ENCODE assay signal across 8 cellular contexts in the genomic region with DNA sequence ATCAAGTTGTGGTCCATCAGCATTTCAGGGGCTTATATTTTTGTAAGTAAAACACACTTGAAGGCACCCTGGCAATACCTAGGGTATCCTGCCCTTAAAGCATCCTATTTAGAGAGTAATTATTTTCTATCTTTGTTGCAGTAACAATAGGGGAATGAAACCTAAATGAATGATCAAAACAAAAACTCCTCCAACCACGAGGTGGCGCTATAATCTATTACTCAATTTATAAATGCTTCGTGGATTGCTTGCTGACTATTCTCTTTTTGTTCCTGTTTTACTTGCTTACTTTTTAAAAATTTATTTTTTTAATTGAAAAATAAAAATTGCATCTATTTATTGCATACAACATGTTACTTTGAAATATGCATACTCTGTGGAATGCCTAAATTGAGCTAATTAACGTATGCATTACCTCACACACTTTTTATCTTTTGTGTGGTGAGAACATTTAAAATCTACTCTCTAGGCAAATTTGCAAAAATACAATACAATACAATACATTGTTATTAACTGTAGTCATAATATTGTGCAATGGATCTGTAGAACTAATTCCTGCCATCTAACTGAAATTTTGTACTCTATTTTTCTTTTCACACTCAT.
DNase-seq lines count a peak whose midpoint lies in the region; ATAC-seq, FAIRE-seq and TF ChIP-seq lines count a peak whose summit lies in the region.

No MANE protein-coding gene starts in this region.

- in situ Hi-C loops in SK-MEL-5 (cut with HindIII; ENCODE audit: low pct_unique_long_range_greater_than_20kb, low sequenced_read_pairs), result no loop called here

- no peak for TF ChIP-seq EP300 in Ishikawa (IDR thresholded peaks at IDR 0.05; ENCODE audit: borderline replicate concordance)

- TF ChIP-seq RAD21 in Ishikawa (IDR thresholded peaks at IDR 0.05; ENCODE audit: low read depth), result peak; percentile 46

- DNase-seq in NOMO-1 treated with DMSO at 0.1 percent for 48 hours (lab: John Stamatoyannopoulos, UW; ENCODE audit: unreplicated experiment), result peak; percentile 56
- DNase-seq in NOMO-1 treated with dmso at 0.1 percent for 144 hours (lab: John Stamatoyannopoulos, UW; ENCODE audit: unreplicated experiment), result no peak
- peak; percentile 70 for DNase-seq in SK-MEL-5 (ENCODE audit: low read depth, low spot score)
- peak; percentile 14 to 26 for DNase-seq in frontal cortex (ENCODE audit: low spot score in 2 of 2)
- DNase-seq in stimulated activated CD8-positive, alpha-beta memory T cell treated with anti-CD3 and anti-CD28 coated beads, Interleukin-4, amount 100 ng/mL, for 48 hours, result peak; percentile 54
- no peak for DNase-seq in HEK293T (ENCODE audit: extremely low spot score)

- POLR2A ChIA-PET in HEK293T (lab: Yijun Ruan, JAX), result interaction anchor here (2.2 kb wide), 1 partner anchor 147 kb away, joined by 5 read pairs; the partner anchor contains the start of gene BMPER

- no peak for ATAC-seq in HG02981 (IDR thresholded peaks at IDR 0.05; ENCODE audit: unreplicated experiment)

- CTCF ChIA-PET in HEK293T (lab: Yijun Ruan, JAX), result interaction anchor here (0.8 kb wide), 1 partner anchor 8 kb away, joined by 4 read pairs; no protein-coding TSS in a partner anchor

- peak; percentile 97 for FAIRE-seq in frontal cortex (lab: Jason Lieb, UNC)

TF ChIP-seq in Ishikawa, 13 proteins besides CTCF, POLR2A, EP300 and RAD21:
- no peak for TF ChIP-seq TEAD4 (IDR thresholded peaks at IDR 0.05)
- TF ChIP-seq EGR1 (IDR thresholded peaks at IDR 0.05), result no peak
- TF ChIP-seq, protein P1, sequence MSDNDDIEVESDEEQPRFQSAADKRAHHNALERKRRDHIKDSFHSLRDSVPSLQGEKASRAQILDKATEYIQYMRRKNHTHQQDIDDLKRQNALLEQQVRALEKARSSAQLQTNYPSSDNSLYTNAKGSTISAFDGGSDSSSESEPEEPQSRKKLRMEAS (IDR thresholded peaks at IDR 0.05), result no peak
- no peak for TF ChIP-seq TAF1 (IDR thresholded peaks at IDR 0.05; ENCODE audit: low read depth)
- TF ChIP-seq REST (IDR thresholded peaks at IDR 0.05; ENCODE audit: low read depth), result no peak
- TF ChIP-seq CEBPB (IDR thresholded peaks at IDR 0.05), result no peak
- TF ChIP-seq YY1 (IDR thresholded peaks at IDR 0.05; ENCODE audit: low read depth), result no peak
- TF ChIP-seq ZBTB7A (IDR thresholded peaks at IDR 0.05; ENCODE audit: low read depth), result no peak
- TF ChIP-seq NFIC (IDR thresholded peaks at IDR 0.05), result no peak
- TF ChIP-seq TCF12 (IDR thresholded peaks at IDR 0.05; ENCODE audit: low read depth), result no peak
- no peak for TF ChIP-seq CREB1 (IDR thresholded peaks at IDR 0.05; ENCODE audit: low read depth)
- TF ChIP-seq, protein P2, sequence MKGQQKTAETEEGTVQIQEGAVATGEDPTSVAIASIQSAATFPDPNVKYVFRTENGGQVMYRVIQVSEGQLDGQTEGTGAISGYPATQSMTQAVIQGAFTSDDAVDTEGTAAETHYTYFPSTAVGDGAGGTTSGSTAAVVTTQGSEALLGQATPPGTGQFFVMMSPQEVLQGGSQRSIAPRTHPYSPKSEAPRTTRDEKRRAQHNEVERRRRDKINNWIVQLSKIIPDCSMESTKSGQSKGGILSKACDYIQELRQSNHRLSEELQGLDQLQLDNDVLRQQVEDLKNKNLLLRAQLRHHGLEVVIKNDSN (IDR thresholded peaks at IDR 0.05), result no peak
- TF ChIP-seq FOXM1 (IDR thresholded peaks at IDR 0.05; ENCODE audit: borderline replicate concordance, low read depth), result no peak

TF ChIP-seq in HEK293T, 16 proteins besides CTCF, POLR2A, EP300 and RAD21:
- TF ChIP-seq FOXA1 (IDR thresholded peaks at IDR 0.05) (no peak), TARDBP (IDR thresholded peaks at IDR 0.05) (no peak), HDGF (IDR thresholded peaks at IDR 0.05; ENCODE audit: borderline replicate concordance) (no peak), FOXK2 (IDR thresholded peaks at IDR 0.05) (no peak), SP1 (IDR thresholded peaks at IDR 0.05) (no peak), BHLHE40 (IDR thresholded peaks at IDR 0.05; ENCODE audit: borderline replicate concordance) (no peak), ARNT (IDR thresholded peaks at IDR 0.05) (no peak), ELF4 (IDR thresholded peaks at IDR 0.05) (no peak), NFRKB (IDR thresholded peaks at IDR 0.05) (no peak), FOXM1 (IDR thresholded peaks at IDR 0.05; ENCODE audit: borderline replicate concordance) (no peak), CTBP1 (IDR thresholded peaks at IDR 0.05; ENCODE audit: borderline replicate concordance) (no peak), ZNF384 (IDR thresholded peaks at IDR 0.05) (no peak), L3MBTL2 (conservative IDR thresholded peaks at IDR 0.05) (no peak), LEF1 (IDR thresholded peaks at IDR 0.05; ENCODE audit: borderline replicate concordance) (no peak), SUZ12 (IDR thresholded peaks at IDR 0.05) (no peak)
- TF ChIP-seq, protein P3, sequence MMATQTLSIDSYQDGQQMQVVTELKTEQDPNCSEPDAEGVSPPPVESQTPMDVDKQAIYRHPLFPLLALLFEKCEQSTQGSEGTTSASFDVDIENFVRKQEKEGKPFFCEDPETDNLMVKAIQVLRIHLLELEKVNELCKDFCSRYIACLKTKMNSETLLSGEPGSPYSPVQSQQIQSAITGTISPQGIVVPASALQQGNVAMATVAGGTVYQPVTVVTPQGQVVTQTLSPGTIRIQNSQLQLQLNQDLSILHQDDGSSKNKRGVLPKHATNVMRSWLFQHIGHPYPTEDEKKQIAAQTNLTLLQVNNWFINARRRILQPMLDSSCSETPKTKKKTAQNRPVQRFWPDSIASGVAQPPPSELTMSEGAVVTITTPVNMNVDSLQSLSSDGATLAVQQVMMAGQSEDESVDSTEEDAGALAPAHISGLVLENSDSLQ (IDR thresholded peaks at IDR 0.05), result no peak

Comparison
In these comparisons a context has a peak if more than half of its experiments do, and no peak if none do; other contexts are left out.
1. DNase-seq: peak in NOMO-1 treated with DMSO at 0.1 percent for 48 hours (single experiment), SK-MEL-5 (single experiment), frontal cortex (2 of 2) and stimulated activated CD8-positive, alpha-beta memory T cell treated with anti-CD3 and anti-CD28 coated beads, Interleukin-4, amount 100 ng/mL, for 48 hours (single experiment); none in NOMO-1 treated with dmso at 0.1 percent for 144 hours (single experiment) and HEK293T (single experiment).